ENCODE assay signal across 1 cellular context in genomic region chr17:64676763-64677162, GRCh38.
TF ChIP-seq lines count a peak whose summit lies in the region.

No MANE protein-coding gene starts in this region.

TF ChIP-seq in A549, 52 proteins besides CTCF, POLR2A, EP300 and RAD21 (continued from another document):
- TF ChIP-seq ELK1 (IDR thresholded peaks at IDR 0.05; ENCODE audit: low read depth, low read length) (no peak), EHF (CRISPR knock-in tag; IDR thresholded peaks at IDR 0.05) (no peak), TFCP2L1 (CRISPR knock-in tag; IDR thresholded peaks at IDR 0.05) (no peak)
